30 cellular contexts compared by ENCODE assay signal in the genomic region with DNA sequence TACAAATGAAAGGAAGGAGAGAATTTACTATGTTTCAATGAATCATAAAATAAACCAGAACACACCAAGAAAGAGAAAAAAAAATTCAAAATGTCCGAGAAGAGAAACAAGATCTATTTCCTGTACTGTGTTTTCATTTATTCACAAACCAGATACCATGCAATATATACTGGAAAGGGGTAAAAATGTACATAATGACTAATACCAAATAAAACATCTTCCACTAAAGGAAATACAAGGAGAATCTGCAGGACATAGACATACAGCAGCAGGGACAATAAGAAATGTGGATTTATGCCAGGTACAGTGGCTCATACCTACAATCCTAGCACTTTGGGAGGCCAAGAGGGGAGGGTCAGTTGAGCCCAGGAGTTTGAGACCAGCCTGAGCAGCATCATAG. TPM values are rescaled to one million over a fixed set of nuclear protein-coding genes. Genes with fewer than 3 reads are reported as not detected.
"Had no signal": no experiment of that assay in that cellular context is flagged by ENCODE, and none has a peak within 500 bp of the region (broad histone marks: within the 10 kb centered on the region; RNA-seq: fewer than 3 reads in every experiment).

No MANE protein-coding gene starts in this region.

- H3K4me1 ChIP-seq: adrenal gland, body of pancreas, breast epithelium had no signal

- H3K36me3 ChIP-seq: adrenal gland, breast epithelium had no signal

- H3K4me3 ChIP-seq: adrenal gland, body of pancreas, breast epithelium had no signal

- H3K27me3 ChIP-seq: adrenal gland, body of pancreas, breast epithelium had no signal

- H3K9me3 ChIP-seq: adrenal gland, body of pancreas, breast epithelium had no signal

- H3K27ac ChIP-seq: adrenal gland, body of pancreas, breast epithelium, RWPE1 had no signal

- DNase-seq: activated CD4-positive, alpha-beta T cell treated with anti-CD3 and anti-CD28 coated beads, Interleukin-2, amount 10 ng/mL, durations not matched to agents 7 days and 5 days; activated CD4-positive, alpha-beta T cell treated with anti-CD3 and anti-CD28 coated beads, Interleukin-2, amount 50 U/mL, for 48 hours; activated CD8-positive, alpha-beta T cell treated with anti-CD3 and anti-CD28 coated beads, Interleukin-2, amount 10 ng/mL, durations not matched to agents 7 days and 5 days; activated gamma-delta T cell; activated naive CD4-positive, alpha-beta T cell treated with Interleukin-2 at 50 U/mL for 16 hours; activated T-cell treated with anti-CD3 and anti-CD28 coated beads, Interleukin-2, amount 50 U/mL, for 24 hours; adrenal gland; body of pancreas; Karpas-422; KBM-7; NCI-H1105; NCI-H1417 treated with DMSO at 0.1 percent for 48 hours; NCI-H187 treated with DMSO at 0.1 percent for 48 hours; NCI-H2081; NCI-H2171 treated with DMSO at 0.1 percent for 48 hours; NCI-H2227 treated with DMSO at 0.1 percent for 48 hours; NCI-H446; NCI-H510A treated with DMSO at 0.1 percent for 48 hours; NCI-H69; NCI-H82; Right ventricle myocardium superior had no signal

- ATAC-seq: activated CD8-positive, alpha-beta T cell treated with anti-CD3 and anti-CD28 coated beads, Interleukin-2, amount 10 ng/mL, durations not matched to agents 7 days and 5 days; activated naive CD4-positive, alpha-beta T cell treated with anti-CD3 and anti-CD28 coated beads, Interleukin-2, amount 50 U/mL, for 72 hours; body of pancreas had no signal

- FAIRE-seq: astrocyte, RCC 7860, TTC549 had no signal

RNA-seq across cellular contexts. Expression of a gene that starts 24.3 kb away (rescaled TPM):
- total RNA-seq: activated CD4-positive, alpha-beta T cell treated with anti-CD3 and anti-CD28 coated beads, Interleukin-2, amount 10 ng/mL, durations not matched to agents 7 days and 5 days; activated CD8-positive, alpha-beta T cell treated with anti-CD3 and anti-CD28 coated beads, Interleukin-2, amount 10 ng/mL, durations not matched to agents 7 days and 5 days; activated naive CD4-positive, alpha-beta T cell treated with anti-CD3 and anti-CD28 coated beads, Interleukin-2, amount 50 U/mL, for 72 hours; activated T-helper 2 cell treated with anti-CD3 and anti-CD28 coated beads, Interferon-gamma antibody, Interleukin-2, Interleukin-4, amounts not matched to agents 10 μg/mL and 5 μg/mL and 100 μg/mL, durations not matched to agents 14 hours and 24 hours and 36 hours; body of pancreas; MCF 10A; T-helper 1 cell treated with Interleukin-12 subunit alpha and Interleukin-12 subunit beta and Interleukin-4 antibody, amounts not matched to agents 30 ng/mL and 1 ng/mL, for 36 hours had no signal
